15 cellular contexts compared by ENCODE assay signal in genomic region chr5:57751710-57752109, GRCh38.
A peak's percentile ranks its signal among the peaks of the same experiment; 100 is the strongest.
DNase-seq lines count a peak whose midpoint lies in the region; ATAC-seq and TF ChIP-seq lines count a peak whose summit lies in the region.
"Had no signal": no experiment of that assay in that cellular context is flagged by ENCODE, and none has a peak within 500 bp of the region (broad histone marks: within the 10 kb centered on the region; RNA-seq: fewer than 3 reads in every experiment).

No MANE protein-coding gene starts in this region.

- BruUV-seq in Panc1 (replicated peaks; lab: Mats Ljungman, UMichigan) = no TSS peak

- H3K4me3 ChIP-seq in Panc1 (ENCODE audit: low read depth in 2 of 2, low read length in 2 of 2) = no peak overlapping the region
- no peak overlapping the region for H3K4me3 ChIP-seq in fibroblast of the aortic adventitia (ENCODE audit: low read depth, low read length)
- no peak overlapping the region for H3K4me3 ChIP-seq in vagina
- H3K4me3 ChIP-seq in left ventricle myocardium inferior = no peak overlapping the region
- H3K4me3 ChIP-seq: BLaER1 treated with 17β-estradiol and CSF1 and Interleukin-3, amounts not matched to agents 10 nM and 100 nM; GM12878; GM23338 had no signal

- DNase-seq in AG20443 (ENCODE audit: low spot score) (peak; percentile 20), Panc1 (ENCODE audit: low read depth, low spot score) (no peak), fibroblast of the aortic adventitia (ENCODE audit: low read depth) (peak; percentile 24), vagina (ENCODE audit: extremely low spot score in 2 of 2) (no peak), GM13976 (ENCODE audit: low spot score) (no peak), left ventricle myocardium inferior (no peak)
- DNase-seq: AML-193; CD4-positive, CD25-positive, alpha-beta regulatory T cell; DMS53; H7 had no signal

- H3K27ac ChIP-seq in Panc1 (ENCODE audit: low read length) (peak overlapping the region; percentile 49; the same call in 1 of the 2 replicates), vagina (peak overlapping the region; percentile 50), left ventricle myocardium inferior (replicated peaks) (no peak overlapping the region)
- H3K27ac ChIP-seq: BLaER1 treated with 17β-estradiol and CSF1 and Interleukin-3, amounts not matched to agents 10 nM and 100 nM; HL-60 had no signal

- H3K4me1 ChIP-seq in Panc1 (ENCODE audit: control insufficient read depth, insufficient read depth, low read length) (peaks cover 5% of the 10 kb centered on the region; the same call in 1 of the 2 replicates), vagina (peaks cover 11% of the 10 kb centered on the region), left ventricle myocardium inferior (no peaks in the 10 kb centered on the region)
- H3K4me1 ChIP-seq: BLaER1 treated with 17β-estradiol and CSF1 and Interleukin-3, amounts not matched to agents 10 nM and 100 nM had no signal

- ATAC-seq in Panc1 (no peak), GM21576 (IDR thresholded peaks at IDR 0.05; ENCODE audit: unreplicated experiment) (no peak)
- ATAC-seq: GM12878, GM23338 had no signal

- H3K9me3 ChIP-seq in Panc1 (ENCODE audit: control insufficient read depth, insufficient read depth, low read depth, low read length) (no peaks in the 10 kb centered on the region), vagina (no peaks in the 10 kb centered on the region), left ventricle myocardium inferior (replicated peaks) (no peaks in the 10 kb centered on the region)
- H3K9me3 ChIP-seq: BLaER1 treated with 17β-estradiol and CSF1 and Interleukin-3, amounts not matched to agents 10 nM and 100 nM had no signal

- intact Hi-C loops in Panc1 (cut with micrococcal nuclease; ENCODE audit: unreplicated experiment) = no loop called here
- intact Hi-C loops in vagina (cut with DNase I) = no loop called here
- intact Hi-C loops in left ventricle myocardium inferior (cut with micrococcal nuclease) = no loop called here

- CTCF ChIA-PET in Panc1 (lab: Charles Lee) = no interaction called here

- H3K36me3 ChIP-seq in Panc1 (ENCODE audit: control insufficient read depth, insufficient read depth, low read length) (no peaks in the 10 kb centered on the region), vagina (no peaks in the 10 kb centered on the region), left ventricle myocardium inferior (no peaks in the 10 kb centered on the region)
- H3K36me3 ChIP-seq: BLaER1 treated with 17β-estradiol and CSF1 and Interleukin-3, amounts not matched to agents 10 nM and 100 nM had no signal

- no peaks in the 10 kb centered on the region for H3K27me3 ChIP-seq in Panc1 (ENCODE audit: control insufficient read depth, insufficient read depth, low read length)
- H3K27me3 ChIP-seq in vagina = no peaks in the 10 kb centered on the region
- no peaks in the 10 kb centered on the region for H3K27me3 ChIP-seq in left ventricle myocardium inferior (ENCODE audit: low read depth)
- H3K27me3 ChIP-seq: BLaER1 treated with 17β-estradiol and CSF1 and Interleukin-3, amounts not matched to agents 10 nM and 100 nM had no signal

- in situ Hi-C loops in Panc1 (cut with HindIII; ENCODE audit: low pct_unique_long_range_greater_than_20kb, low sequenced_read_pairs) = no loop called here
- in situ Hi-C loops in GM13976 (cut with MboI; ENCODE audit: low sequenced_read_pairs, unreplicated experiment) = no loop called here

- TF ChIP-seq POLR2A in vagina (IDR thresholded peaks at IDR 0.05) = no peak

- no peak for TF ChIP-seq CTCF in Panc1 (IDR thresholded peaks at IDR 0.05)
- no peak for TF ChIP-seq CTCF in fibroblast of the aortic adventitia (IDR thresholded peaks at IDR 0.05; ENCODE audit: insufficient read depth, low read length)
- TF ChIP-seq CTCF in vagina (IDR thresholded peaks at IDR 0.05) = no peak
- no peak for TF ChIP-seq CTCF in GM13976 (IDR thresholded peaks at IDR 0.05; ENCODE audit: borderline replicate concordance, control extremely low read depth, extremely low read depth, insufficient read depth, missing control alignments)
- no peak for TF ChIP-seq CTCF in left ventricle myocardium inferior (IDR thresholded peaks at IDR 0.05; ENCODE audit: borderline replicate concordance)

- POLR2A ChIA-PET in Panc1 (lab: Charles Lee) = no interaction called here

Comparison
In these comparisons a context has a peak if more than half of its experiments do, and no peak if none do; other contexts are left out.
1. DNase-seq: peak in AG20443 (single experiment) and fibroblast of the aortic adventitia (single experiment); none in Panc1 (single experiment), vagina (0 of 2), GM13976 (single experiment) and left ventricle myocardium inferior (single experiment).